In genomic region chr11:95680169-95680929, GRCh38 we compare ENCODE assay signal across 8 cellular contexts.
DNase-seq lines count a peak whose midpoint lies in the region; ATAC-seq and TF ChIP-seq lines count a peak whose summit lies in the region.

No MANE protein-coding gene starts in this region.

- peak overlapping the region; percentile 48 for H3K27ac Mint-ChIP-seq in activated naive CD4-positive, alpha-beta T cell treated with anti-CD3 and anti-CD28 coated beads for 36 hours
- H3K27ac Mint-ChIP-seq in type B pancreatic cell: no peak overlapping the region

- CTCF ChIA-PET in activated naive CD4-positive, alpha-beta T cell treated with anti-CD3 and anti-CD28 coated beads for 36 hours (lab: Charles Lee): interaction anchor here (0.9 to 2.1 kb wide), 7 partner anchors 9 to 528 kb away, joined by 3 to 11 read pairs (median 3); no protein-coding TSS in a partner anchor

- intact Hi-C loops in activated naive CD4-positive, alpha-beta T cell treated with anti-CD3 and anti-CD28 coated beads for 36 hours (cut with micrococcal nuclease): loop anchor here (1.0 kb wide), 1 partner anchor 8 kb away; no protein-coding TSS in a partner anchor

- in situ Hi-C loops in brain microvascular endothelial cell (cut with HindIII; ENCODE audit: low pct_ligation_motif_present, low sequenced_read_pairs): no loop called here

- H3K27me3 Mint-ChIP-seq in activated naive CD4-positive, alpha-beta T cell treated with anti-CD3 and anti-CD28 coated beads for 36 hours (ENCODE audit: low read depth): no peaks in the 10 kb centered on the region
- no peaks in the 10 kb centered on the region for H3K27me3 Mint-ChIP-seq in type B pancreatic cell

- no peaks in the 10 kb centered on the region for H3K36me3 Mint-ChIP-seq in activated naive CD4-positive, alpha-beta T cell treated with anti-CD3 and anti-CD28 coated beads for 36 hours (ENCODE audit: low read depth)
- no peaks in the 10 kb centered on the region for H3K36me3 Mint-ChIP-seq in type B pancreatic cell

- H3K9ac ChIP-seq in rectal smooth muscle tissue (ENCODE audit: low read length): no peak overlapping the region

- H3K27me3 ChIP-seq in brain microvascular endothelial cell (replicated peaks) (no peaks in the 10 kb centered on the region), rectal smooth muscle tissue (ENCODE audit: control insufficient read depth, insufficient read depth, low read length) (no peaks in the 10 kb centered on the region)

- peak overlapping the region; percentile 32 for H3K4me3 Mint-ChIP-seq in activated naive CD4-positive, alpha-beta T cell treated with anti-CD3 and anti-CD28 coated beads for 36 hours
- no peak overlapping the region for H3K4me3 Mint-ChIP-seq in type B pancreatic cell

- H3K4me1 Mint-ChIP-seq in activated naive CD4-positive, alpha-beta T cell treated with anti-CD3 and anti-CD28 coated beads for 36 hours (ENCODE audit: low read depth): peaks cover 88% of the 10 kb centered on the region
- H3K4me1 Mint-ChIP-seq in type B pancreatic cell (ENCODE audit: unreplicated experiment): peaks cover 3% of the 10 kb centered on the region

- H3K9me3 Mint-ChIP-seq in activated naive CD4-positive, alpha-beta T cell treated with anti-CD3 and anti-CD28 coated beads for 36 hours: peaks cover 2% of the 10 kb centered on the region
- no peaks in the 10 kb centered on the region for H3K9me3 Mint-ChIP-seq in type B pancreatic cell

- TF ChIP-seq CTCF in brain microvascular endothelial cell (IDR thresholded peaks at IDR 0.05; ENCODE audit: low read depth, low read length, missing control alignments) (no peak), type B pancreatic cell (conservative IDR thresholded peaks at IDR 0.05) (no peak)

- peaks cover 8% of the 10 kb centered on the region for H3K4me1 ChIP-seq in rectal smooth muscle tissue (ENCODE audit: control insufficient read depth, insufficient read depth, low read length)

- DNase-seq in activated naive CD4-positive, alpha-beta T cell treated with anti-CD3 and anti-CD28 coated beads for 36 hours: no peak
- DNase-seq in activated naive CD4-positive, alpha-beta T cell (lab: John Stamatoyannopoulos, UW): no peak
- DNase-seq in brain microvascular endothelial cell (peak; percentile 61), SW 1271 (lab: John Stamatoyannopoulos, UW) (no peak), type B pancreatic cell (ENCODE audit: extremely low spot score, unreplicated experiment) (no peak), DMS114 treated with DMSO at 0.1 percent for 48 hours (lab: John Stamatoyannopoulos, UW; ENCODE audit: unreplicated experiment) (no peak)

- H3K27ac ChIP-seq in brain microvascular endothelial cell: peak overlapping the region; percentile 13
- peak overlapping the region; percentile 8 for H3K27ac ChIP-seq in rectal smooth muscle tissue (ENCODE audit: low read depth, low read length)

- ATAC-seq in HG03159 (IDR thresholded peaks at IDR 0.05; ENCODE audit: unreplicated experiment): peak; percentile 85

- no peaks in the 10 kb centered on the region for H3K36me3 ChIP-seq in brain microvascular endothelial cell (replicated peaks)
- H3K36me3 ChIP-seq in rectal smooth muscle tissue (ENCODE audit: control insufficient read depth, insufficient read depth, low read length): no peaks in the 10 kb centered on the region

- no peak overlapping the region for H3K4me3 ChIP-seq in brain microvascular endothelial cell (ENCODE audit: low read depth, low read length)
- no peak overlapping the region for H3K4me3 ChIP-seq in rectal smooth muscle tissue (ENCODE audit: low read length)
